ENCODE assay signal across 13 cellular contexts in genomic region chr2:66748939-66749338, GRCh38.
A peak's percentile ranks its signal among the peaks of the same experiment; 100 is the strongest.
DNase-seq lines count a peak whose midpoint lies in the region; ATAC-seq and TF ChIP-seq lines count a peak whose summit lies in the region.
"Had no signal": no experiment of that assay in that cellular context is flagged by ENCODE, and none has a peak within 500 bp of the region (broad histone marks: within the 10 kb centered on the region; RNA-seq: fewer than 3 reads in every experiment).

No MANE protein-coding gene starts in this region.

- no peak overlapping the region for H3K27ac ChIP-seq in brain microvascular endothelial cell
- H3K27ac ChIP-seq: left ventricle myocardium inferior had no signal

- H3K36me3 Mint-ChIP-seq in stimulated activated naive B cell treated with anti-CD40 and anti-IgM and Interleukin-4, amounts not matched to agents 10 μg/mL and 1 μg/mL and 100 μg/mL, for 72 hours = no peaks in the 10 kb centered on the region

- H3K27me3 ChIP-seq in brain microvascular endothelial cell (replicated peaks) = no peaks in the 10 kb centered on the region

- H3K4me3 Mint-ChIP-seq in stimulated activated naive B cell treated with anti-CD40 and anti-IgM and Interleukin-4, amounts not matched to agents 10 μg/mL and 1 μg/mL and 100 μg/mL, for 72 hours = no peak overlapping the region
- H3K4me3 Mint-ChIP-seq: activated T-helper 17 cell treated with anti-CD3 and anti-CD28 coated beads, Interleukin-2, amount 50 U/mL, for 72 hours; stimulated activated naive CD8-positive, alpha-beta T cell treated with anti-CD3 and anti-CD28 coated beads, Interleukin-15, amount 100 ng/mL, for 72 hours had no signal

- no peak overlapping the region for H3K27ac Mint-ChIP-seq in stimulated activated naive B cell treated with anti-CD40 and anti-IgM and Interleukin-4, amounts not matched to agents 10 μg/mL and 1 μg/mL and 100 μg/mL, for 72 hours
- H3K27ac Mint-ChIP-seq: activated T-helper 17 cell treated with anti-CD3 and anti-CD28 coated beads, Interleukin-2, amount 50 U/mL, for 72 hours; stimulated activated naive CD8-positive, alpha-beta T cell treated with anti-CD3 and anti-CD28 coated beads, Interleukin-15, amount 100 ng/mL, for 72 hours had no signal

- H3K36me3 ChIP-seq in brain microvascular endothelial cell (replicated peaks) = no peaks in the 10 kb centered on the region
- H3K36me3 ChIP-seq: left ventricle myocardium inferior had no signal

- H3K27me3 Mint-ChIP-seq in stimulated activated naive B cell treated with anti-CD40 and anti-IgM and Interleukin-4, amounts not matched to agents 10 μg/mL and 1 μg/mL and 100 μg/mL, for 72 hours = no peaks in the 10 kb centered on the region
- H3K27me3 Mint-ChIP-seq: activated T-helper 17 cell treated with anti-CD3 and anti-CD28 coated beads, Interleukin-2, amount 50 U/mL, for 72 hours; stimulated activated naive CD8-positive, alpha-beta T cell treated with anti-CD3 and anti-CD28 coated beads, Interleukin-15, amount 100 ng/mL, for 72 hours had no signal

- TF ChIP-seq CTCF in brain microvascular endothelial cell (IDR thresholded peaks at IDR 0.05; ENCODE audit: low read depth, low read length, missing control alignments) = no peak

- in situ Hi-C loops in brain microvascular endothelial cell (cut with HindIII; ENCODE audit: low pct_ligation_motif_present, low sequenced_read_pairs) = no loop called here

- DNase-seq in NOMO-1 treated with dmso at 0.1 percent for 144 hours (lab: John Stamatoyannopoulos, UW; ENCODE audit: unreplicated experiment) (peak; percentile 3), brain microvascular endothelial cell (no peak), GM19240 (ENCODE audit: insufficient read length, low spot score) (no peak), hypothalamus (lab: John Stamatoyannopoulos, UW) (no peak)
- DNase-seq in stimulated activated naive B cell treated with anti-CD40 and anti-IgM and Interleukin-4, amounts not matched to agents 10 μg/mL and 1 μg/mL and 100 μg/mL, for 72 hours = no peak
- DNase-seq: amniotic stem cell; DMS53; left ventricle myocardium inferior; Right ventricle myocardium superior; stimulated activated naive CD8-positive, alpha-beta T cell treated with anti-CD3 and anti-CD28 coated beads, Interleukin-15, amount 100 ng/mL, for 72 hours had no signal

- H3K9me3 Mint-ChIP-seq in stimulated activated naive B cell treated with anti-CD40 and anti-IgM and Interleukin-4, amounts not matched to agents 10 μg/mL and 1 μg/mL and 100 μg/mL, for 72 hours = peaks cover 0 to 2% of the 10 kb centered on the region in 2 donors

- no peak overlapping the region for H3K4me3 ChIP-seq in brain microvascular endothelial cell (ENCODE audit: low read depth, low read length)
- H3K4me3 ChIP-seq: left ventricle myocardium inferior had no signal

- peaks cover 2 to 9% of the 10 kb centered on the region in 2 donors for H3K4me1 Mint-ChIP-seq in stimulated activated naive B cell treated with anti-CD40 and anti-IgM and Interleukin-4, amounts not matched to agents 10 μg/mL and 1 μg/mL and 100 μg/mL, for 72 hours
- H3K4me1 Mint-ChIP-seq: activated T-helper 17 cell treated with anti-CD3 and anti-CD28 coated beads, Interleukin-2, amount 50 U/mL, for 72 hours; stimulated activated naive CD8-positive, alpha-beta T cell treated with anti-CD3 and anti-CD28 coated beads, Interleukin-15, amount 100 ng/mL, for 72 hours had no signal

- ATAC-seq in GM18867 (IDR thresholded peaks at IDR 0.05; ENCODE audit: unreplicated experiment) (peak; percentile 93), HG03280 (IDR thresholded peaks at IDR 0.05; ENCODE audit: unreplicated experiment) (peak; percentile 72)
- peak; percentile 75 to 85 for ATAC-seq in stimulated activated naive B cell treated with anti-CD40 and anti-IgM and Interleukin-4, amounts not matched to agents 10 μg/mL and 1 μg/mL and 100 μg/mL, for 72 hours (replicated peaks)
- ATAC-seq: activated T-helper 17 cell treated with anti-CD3 and anti-CD28 coated beads, Interleukin-2, amount 50 U/mL, for 72 hours; stimulated activated naive CD8-positive, alpha-beta T cell treated with anti-CD3 and anti-CD28 coated beads, Interleukin-15, amount 100 ng/mL, for 72 hours had no signal
